In the genomic region with DNA sequence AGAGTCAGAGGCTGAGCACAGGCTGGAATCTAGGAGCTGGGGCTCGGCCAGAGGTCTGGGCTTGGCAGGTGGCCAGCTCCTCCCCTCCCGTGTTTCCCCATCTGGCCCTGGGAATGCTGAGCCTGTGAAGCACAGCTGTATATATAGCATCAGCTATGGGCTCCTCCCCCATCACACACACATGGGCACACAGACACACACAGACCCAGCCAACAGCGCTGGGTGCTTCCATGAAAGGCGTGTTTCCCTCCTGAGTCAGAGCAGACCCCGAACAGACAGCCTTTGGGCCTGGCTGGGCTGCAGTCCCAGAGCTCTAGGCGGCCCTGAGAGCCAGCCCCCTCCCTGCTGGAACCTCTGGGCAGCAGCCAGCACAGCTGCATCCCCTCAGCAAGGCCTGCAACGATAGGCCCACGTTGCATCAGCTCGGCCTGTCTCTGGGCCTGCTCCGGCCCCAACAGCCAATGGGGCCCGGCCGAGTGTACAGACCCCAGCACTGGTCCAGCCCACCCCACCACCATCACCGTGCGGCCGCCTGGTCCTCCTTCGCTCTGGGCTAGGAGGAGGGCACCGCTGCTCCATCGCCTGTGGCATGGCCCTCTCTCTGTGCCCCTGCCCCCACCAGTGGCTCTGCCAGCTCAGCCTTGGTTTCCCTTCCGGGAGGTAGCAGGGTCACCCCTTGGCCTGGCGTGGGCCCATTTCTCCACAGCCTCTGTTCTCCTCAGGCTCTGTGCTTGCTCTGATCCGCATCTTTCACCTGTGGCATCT, we compare ENCODE assay signal across 8 cellular contexts. TPM values are rescaled to one million over a fixed set of nuclear protein-coding genes. Genes with fewer than 3 reads are reported as not detected.
DNase-seq lines count a peak whose midpoint lies in the region; ATAC-seq lines count a peak whose summit lies in the region.

No MANE protein-coding gene starts in this region.

- peaks cover 35% of the 10 kb centered on the region for H3K4me1 ChIP-seq in SJSA1 (replicated peaks)
- peaks cover 17 to 34% of the 10 kb centered on the region in 2 donors for H3K4me1 ChIP-seq in neuronal stem cell (ENCODE audit: control insufficient read depth in 2 of 2, insufficient read depth in 1 of 2, low read depth in 1 of 2, low read length in 2 of 2)

- H2AFZ ChIP-seq in neuronal stem cell (ENCODE audit: low read length), result peak overlapping the region; percentile 87

- H3K4me3 ChIP-seq in SJSA1, result no peak overlapping the region
- peak overlapping the region in 1 of 2 donors; percentile 22 for H3K4me3 ChIP-seq in neuronal stem cell (ENCODE audit: low read length in 2 of 2)

- DNase-seq in ELR (ENCODE audit: low read depth) (peak; percentile 77), SJSA1 (ENCODE audit: low read depth in 1 of 2, low spot score in 2 of 2) (peak; percentile 78 to 81), fibroblast of the conjunctiva (ENCODE audit: low read depth) (peak; percentile 100), neuronal stem cell (ENCODE audit: low spot score) (peak; percentile 55), DMS153 (lab: John Stamatoyannopoulos, UW) (no peak)
- DNase-seq in stimulated activated CD4-positive, alpha-beta T cell treated with anti-CD3 and anti-CD28 coated beads, Interleukin-1b, Interleukin-23, amount 100 ng/mL, for 48 hours, result no peak

- H3K27me3 ChIP-seq in SJSA1 (replicated peaks), result no peaks in the 10 kb centered on the region
- no peaks in the 10 kb centered on the region for H3K27me3 ChIP-seq in neuronal stem cell (ENCODE audit: control insufficient read depth in 3 of 3, insufficient read depth in 3 of 3, low read depth in 1 of 3, low read length in 3 of 3)

- H4K91ac ChIP-seq in neuronal stem cell (ENCODE audit: low read depth, low read length, poor library complexity), result peak overlapping the region; percentile 15

- no peak overlapping the region for H3K4ac ChIP-seq in neuronal stem cell (ENCODE audit: low read length)

- H2BK5ac ChIP-seq in neuronal stem cell (ENCODE audit: low read length), result no peak overlapping the region

- peak overlapping the region; percentile 94 for H3K18ac ChIP-seq in neuronal stem cell (ENCODE audit: low read length)

- H3K23ac ChIP-seq in neuronal stem cell (ENCODE audit: low read depth, low read length, poor library complexity), result no peak overlapping the region

- peak overlapping the region; percentile 40 for H2BK15ac ChIP-seq in neuronal stem cell (ENCODE audit: low read length)

- no peaks in the 10 kb centered on the region for H3K36me3 ChIP-seq in SJSA1
- no peaks in the 10 kb centered on the region for H3K36me3 ChIP-seq in neuronal stem cell (replicated peaks in 1 of 2; ENCODE audit: control insufficient read depth in 2 of 2, insufficient read depth in 2 of 2, low read length in 2 of 2)

- peak overlapping the region; percentile 83 for H4K8ac ChIP-seq in neuronal stem cell (ENCODE audit: low read depth, low read length)

- peak overlapping the region; percentile 87 for H2BK12ac ChIP-seq in neuronal stem cell (ENCODE audit: low read length)

- no CpG with 5 or more reads among the region's 21 CpGs for WGBS in neuronal stem cell (ENCODE audit: extremely low coverage in 2 of 2, insufficient read length in 2 of 2, insufficient replicate concordance in 1 of 2), 2 donors

- H3K79me1 ChIP-seq in neuronal stem cell (ENCODE audit: low read depth, low read length), result no peaks in the 10 kb centered on the region

- no peak overlapping the region for H3K27ac ChIP-seq in SJSA1
- H3K27ac ChIP-seq in neuronal stem cell (replicated peaks; ENCODE audit: low read length), result peak overlapping the region; percentile 48

- H3K14ac ChIP-seq in neuronal stem cell (ENCODE audit: low read length), result peak overlapping the region; percentile 59

- peak overlapping the region; percentile 23 for H2AK5ac ChIP-seq in neuronal stem cell (ENCODE audit: low read depth, low read length)

- H3K4me2 ChIP-seq in neuronal stem cell (ENCODE audit: insufficient read depth, low read length, poor library complexity, severe bottlenecking), result no peak overlapping the region

- no peak overlapping the region for H2BK120ac ChIP-seq in neuronal stem cell (ENCODE audit: low read depth, low read length)

- no peaks in the 10 kb centered on the region for H3K9me3 ChIP-seq in SJSA1 (replicated peaks)
- H3K9me3 ChIP-seq in neuronal stem cell (replicated peaks in 1 of 2; ENCODE audit: control insufficient read depth in 2 of 2, insufficient read depth in 1 of 2, low read depth in 1 of 2, low read length in 2 of 2), result no peaks in the 10 kb centered on the region

- ATAC-seq in GM19455 (IDR thresholded peaks at IDR 0.05; ENCODE audit: unreplicated experiment) (no peak), GM21737 (IDR thresholded peaks at IDR 0.05; ENCODE audit: unreplicated experiment) (no peak)

- peak overlapping the region; percentile 53 for H3K9ac ChIP-seq in neuronal stem cell (ENCODE audit: low read depth, low read length, poor library complexity)

RNA-seq across cellular contexts. Expression of a gene that starts 7.6 kb away (rescaled TPM):
- total RNA-seq in SJSA1 (2014; rRNA removed; shearing (Covaris generic)), result 638 and 816 TPM in 2 replicates
- polyA plus RNA-seq in neuronal stem cell (2013, experiment 1 of 2), result 246 TPM
- polyA plus RNA-seq in neuronal stem cell (2013, experiment 2 of 2), result 246 TPM

RNA-seq across cellular contexts. Expression of a gene that starts 28.7 kb away (rescaled TPM):
- 2.5 and 4.9 TPM in 2 replicates for total RNA-seq in SJSA1 (2014; rRNA removed; shearing (Covaris generic))
- 10.9 TPM for polyA plus RNA-seq in neuronal stem cell (2013, experiment 1 of 2)
- 11.1 TPM for polyA plus RNA-seq in neuronal stem cell (2013, experiment 2 of 2)

Comparison
In these comparisons a context has a peak if more than half of its experiments do, and no peak if none do; other contexts are left out.
1. DNase-seq: peak in ELR (single experiment), SJSA1 (2 of 2), fibroblast of the conjunctiva (single experiment) and neuronal stem cell (single experiment); none in stimulated activated CD4-positive, alpha-beta T cell treated with anti-CD3 and anti-CD28 coated beads, Interleukin-1b, Interleukin-23, amount 100 ng/mL, for 48 hours (single experiment) and DMS153 (single experiment).